In the genomic region with DNA sequence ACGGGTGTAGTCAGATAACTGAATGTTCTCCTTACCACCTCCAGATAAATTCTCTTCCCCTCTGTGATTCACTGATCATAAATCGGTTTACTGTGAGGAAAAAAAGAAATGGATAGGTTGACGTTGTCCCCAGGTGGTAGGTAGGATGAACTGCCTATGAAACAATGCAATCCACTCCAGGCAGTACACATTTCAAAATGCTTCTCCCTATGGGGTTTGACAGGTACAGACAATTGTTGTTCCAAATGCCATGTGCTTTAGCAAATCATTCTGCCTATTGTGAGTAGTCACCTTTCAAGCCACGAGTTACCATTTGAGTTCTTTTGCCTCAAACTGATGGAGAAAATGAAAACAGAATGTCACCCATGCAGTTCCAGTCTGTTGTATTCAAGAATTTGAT, we compare ENCODE assay signal across 11 cellular contexts. TPM values are rescaled to one million over a fixed set of nuclear protein-coding genes. Genes with fewer than 3 reads are reported as not detected.
A peak's percentile ranks its signal among the peaks of the same experiment; 100 is the strongest.
DNase-seq lines count a peak whose midpoint lies in the region; ATAC-seq and TF ChIP-seq lines count a peak whose summit lies in the region.
"Had no signal": no experiment of that assay in that cellular context is flagged by ENCODE, and none has a peak within 500 bp of the region (broad histone marks: within the 10 kb centered on the region; RNA-seq: fewer than 3 reads in every experiment).

No MANE protein-coding gene starts in this region.

- H3K9me3 ChIP-seq in heart right ventricle = peaks cover 0 to 10% (median 0%) of the 10 kb centered on the region in 11 donors
- H3K9me3 ChIP-seq in heart left ventricle = peaks cover 0 to 9% (median 0%) of the 10 kb centered on the region in 12 donors
- H3K9me3 ChIP-seq in Peyer's patch = no peaks in the 10 kb centered on the region
- no peaks in the 10 kb centered on the region for H3K9me3 ChIP-seq in upper lobe of left lung
- H3K9me3 ChIP-seq in suprapubic skin = no peaks in the 10 kb centered on the region

- H3K4me3 ChIP-seq in heart right ventricle = no peak overlapping the region
- no peak overlapping the region for H3K4me3 ChIP-seq in heart left ventricle
- no peak overlapping the region for H3K4me3 ChIP-seq in Peyer's patch
- no peak overlapping the region for H3K4me3 ChIP-seq in fibroblast of pulmonary artery (replicated peaks; ENCODE audit: low read depth, low read length)
- H3K4me3 ChIP-seq in upper lobe of left lung = no peak overlapping the region
- H3K4me3 ChIP-seq in suprapubic skin = no peak overlapping the region

- peak in 5 of 9 donors; percentile 12 to 33 (median 17) for TF ChIP-seq CTCF in heart right ventricle (IDR thresholded peaks at IDR 0.05)
- TF ChIP-seq CTCF in heart left ventricle (IDR thresholded peaks at IDR 0.05) = peak in 4 of 12 donors; percentile 10 to 20 (median 17)
- peak in 4 of 6 experiments; percentile 18 to 35 (median 28) for TF ChIP-seq CTCF in Peyer's patch (IDR thresholded peaks at IDR 0.05)
- peak; percentile 63 for TF ChIP-seq CTCF in fibroblast of pulmonary artery (IDR thresholded peaks at IDR 0.05; ENCODE audit: low read length, missing control alignments)
- peak in 4 of 6 experiments; percentile 12 to 36 (median 34) for TF ChIP-seq CTCF in upper lobe of left lung (IDR thresholded peaks at IDR 0.05)
- TF ChIP-seq CTCF in suprapubic skin (IDR thresholded peaks at IDR 0.05) = no peak

- H3K27ac ChIP-seq in heart right ventricle = no peak overlapping the region
- no peak overlapping the region for H3K27ac ChIP-seq in heart left ventricle
- H3K27ac ChIP-seq in Peyer's patch = no peak overlapping the region
- H3K27ac ChIP-seq in upper lobe of left lung = no peak overlapping the region
- H3K27ac ChIP-seq in suprapubic skin = no peak overlapping the region

- TF ChIP-seq EP300 in upper lobe of left lung (IDR thresholded peaks at IDR 0.05) (no peak), suprapubic skin (IDR thresholded peaks at IDR 0.05) (no peak)

- intact Hi-C loops in heart right ventricle (cut with DNase I) = loop anchor here in 1 of 10 donors (5.0 kb wide), 1 partner anchor 408 kb away; no protein-coding TSS in a partner anchor
- intact Hi-C loops in heart left ventricle (cut with DNase I) = loop anchor here in 1 of 10 donors (10.0 kb wide), 1 partner anchor 185 kb away; no protein-coding TSS in a partner anchor

- no peak for TF ChIP-seq POLR2A in heart left ventricle (IDR thresholded peaks at IDR 0.05)
- no peak for TF ChIP-seq POLR2A in Peyer's patch (IDR thresholded peaks at IDR 0.05)
- TF ChIP-seq POLR2A in upper lobe of left lung (IDR thresholded peaks at IDR 0.05) = no peak
- no peak for TF ChIP-seq POLR2A in suprapubic skin (IDR thresholded peaks at IDR 0.05)

- H3K4me1 ChIP-seq in heart right ventricle (no peaks in the 10 kb centered on the region), heart left ventricle (no peaks in the 10 kb centered on the region), Peyer's patch (no peaks in the 10 kb centered on the region), upper lobe of left lung (no peaks in the 10 kb centered on the region), suprapubic skin (no peaks in the 10 kb centered on the region)

- H3K36me3 ChIP-seq in heart right ventricle = no peaks in the 10 kb centered on the region
- no peaks in the 10 kb centered on the region for H3K36me3 ChIP-seq in heart left ventricle
- H3K36me3 ChIP-seq in Peyer's patch = no peaks in the 10 kb centered on the region
- no peaks in the 10 kb centered on the region for H3K36me3 ChIP-seq in upper lobe of left lung
- no peaks in the 10 kb centered on the region for H3K36me3 ChIP-seq in suprapubic skin

- H3K27me3 ChIP-seq in heart right ventricle (no peaks in the 10 kb centered on the region), heart left ventricle (no peaks in the 10 kb centered on the region), Peyer's patch (no peaks in the 10 kb centered on the region), upper lobe of left lung (no peaks in the 10 kb centered on the region), suprapubic skin (no peaks in the 10 kb centered on the region)

- WGBS in heart right ventricle, 2 donors = 61 to 67% methylated on average over 4 of the region's 4 CpGs
- WGBS in heart left ventricle, 4 donors = 63 to 68% (median 66%) methylated on average over 4 of the region's 4 CpGs
- 64 to 74% methylated on average over 4 of the region's 4 CpGs for WGBS in upper lobe of left lung, 2 donors
- 58% methylated on average over 4 of the region's 4 CpGs for WGBS in suprapubic skin

- DNase-seq in heart right ventricle (no peak), heart left ventricle (no peak), Peyer's patch (no peak), fibroblast of pulmonary artery (ENCODE audit: low read depth) (peak; percentile 60), upper lobe of left lung (no peak), suprapubic skin (ENCODE audit: low spot score in 2 of 2) (no peak)
- DNase-seq in activated CD4-positive, alpha-beta T cell treated with anti-CD3 and anti-CD28 coated beads, Interleukin-2, amount 50 U/mL, for 4 hours = no peak
- DNase-seq: NCI-H1105; stimulated activated CD4-positive, alpha-beta T cell treated with anti-CD3 and anti-CD28 coated beads, Interleukin-4, amount 100 ng/mL, for 4 hours; T1000 had no signal

- no peak for ATAC-seq in heart right ventricle
- no peak for ATAC-seq in heart left ventricle
- no peak for ATAC-seq in upper lobe of left lung (ENCODE audit: low FRiP score in 2 of 2)
- no peak for ATAC-seq in HG03565 (IDR thresholded peaks at IDR 0.05; ENCODE audit: unreplicated experiment)

RNA-seq across cellular contexts. Expression of gene VIM, which starts 21.8 kb away (rescaled TPM):
- total RNA-seq in heart right ventricle (100 to 1,000 TPM; 232 to 834 (median 332) TPM), heart left ventricle (1,000 to 10,000 TPM in 1 of 9 donors, 100 to 1,000 TPM in 8; 249 to 1,163 (median 387) TPM), Peyer's patch (100 to 1,000 TPM; 139 to 914 (median 434) TPM), upper lobe of left lung (1,000 to 10,000 TPM in 5 of 6 donors, 100 to 1,000 TPM in 1; 999 to 2,711 (median 1,731) TPM), suprapubic skin (1,000 to 10,000 TPM in 2 of 4 donors, 100 to 1,000 TPM in 2; 697 to 1,198 (median 1,024) TPM)
- polyA plus RNA-seq in heart right ventricle (100 to 1,000 TPM; 469 to 669 TPM), heart left ventricle (100 to 1,000 TPM; 267 to 456 TPM)

RNA-seq across cellular contexts. Expression of gene TRDMT1, which starts 48.3 kb away (rescaled TPM):
- 1 to 10 TPM; 3.3 to 6.3 (median 4.0) TPM for total RNA-seq in heart right ventricle
- 1 to 10 TPM; 2.0 to 2.3 TPM for polyA plus RNA-seq in heart right ventricle
- total RNA-seq in heart left ventricle = 1 to 10 TPM; 2.7 to 6.0 (median 4.6) TPM
- 1 to 10 TPM; 1.8 to 3.0 TPM for polyA plus RNA-seq in heart left ventricle
- 10 to 100 TPM in 1 of 4 donors, 1 to 10 TPM in 3; 4.0 to 24.8 (median 6.4) TPM for total RNA-seq in Peyer's patch
- total RNA-seq in upper lobe of left lung = 10 to 100 TPM in 2 of 6 donors, 1 to 10 TPM in 4; 5.8 to 22.0 (median 7.4) TPM
- 1 to 10 TPM; 2.7 to 9.4 (median 4.0) TPM for total RNA-seq in suprapubic skin

Comparison
In these comparisons a context has a peak if more than half of its experiments do, and no peak if none do; other contexts are left out.
1. CTCF ChIP-seq: peak in heart right ventricle (5 of 9), Peyer's patch (4 of 6), fibroblast of pulmonary artery (single experiment) and upper lobe of left lung (4 of 6); none in suprapubic skin (0 of 2).